ENCODE assay signal across 20 cellular contexts in the genomic region with DNA sequence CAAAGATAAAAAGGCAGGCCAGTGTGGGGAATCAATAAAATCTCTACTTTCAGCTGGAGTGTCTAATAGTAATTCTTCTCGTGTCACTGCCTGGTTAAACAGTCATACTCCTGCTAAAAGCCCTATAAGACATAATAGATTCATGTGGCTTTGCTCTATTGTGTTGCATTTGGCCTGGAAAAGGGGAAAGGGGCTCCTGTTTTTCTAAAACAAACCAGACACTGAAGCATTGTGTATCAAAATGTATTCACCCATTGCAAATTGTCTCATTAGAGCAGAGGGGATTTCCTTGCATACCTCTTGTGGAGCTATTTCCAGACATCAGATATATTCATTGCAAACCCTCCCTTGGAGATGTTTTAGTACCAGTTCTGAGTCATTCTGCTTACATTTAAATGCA.
"Had no signal": no experiment of that assay in that cellular context is flagged by ENCODE, and none has a peak within 500 bp of the region (broad histone marks: within the 10 kb centered on the region; RNA-seq: fewer than 3 reads in every experiment).

No MANE protein-coding gene starts in this region.

- H3K4me3 ChIP-seq: dorsolateral prefrontal cortex, left ventricle myocardium inferior, mucosa of descending colon, smooth muscle cell, testis had no signal

- DNase-seq: activated CD4-positive, alpha-beta T cell treated with anti-CD3 and anti-CD28 coated beads for 36 hours; activated CD4-positive, alpha-beta T cell treated with anti-CD3 and anti-CD28 coated beads, Interleukin-2, amount 50 U/mL, for 48 hours; activated gamma-delta T cell treated with Interleukin-2 at 50 U/mL for 16 hours; activated T-cell treated with anti-CD3 and anti-CD28 coated beads for 4 hours; foreskin keratinocyte; hippocampal formation; kidney; left ventricle myocardium inferior; mammary epithelial cell; mucosa of descending colon; naive B cell; stimulated activated CD4-positive, alpha-beta T cell treated with anti-CD3 and anti-CD28 coated beads, Interleukin-4, amount 100 ng/mL, for 24 hours; testis had no signal

- H3K9me3 Mint-ChIP-seq: activated naive CD4-positive, alpha-beta T cell treated with anti-CD3 and anti-CD28 coated beads, Interleukin-2, amount 50 U/mL, for 72 hours; activated T-helper 1 cell treated with anti-CD3 and anti-CD28 coated beads, Interleukin-12 subunit alpha, Interleukin-12 subunit beta, Interleukin-2, Interleukin-4 antibody, amounts not matched to agents 30 ng/mL and 10 ng/mL and 1 ng/mL, durations not matched to agents 14 hours and 24 hours and 36 hours; stimulated activated effector memory CD8-positive, alpha-beta T cell treated with anti-CD3 and anti-CD28 coated beads, Interleukin-12 subunit alpha, Interleukin-12 subunit beta, amount 100 ng/mL, for 72 hours had no signal

- H3K27me3 ChIP-seq: dorsolateral prefrontal cortex, testis had no signal

- H3K4me3 Mint-ChIP-seq: activated CD4-positive, alpha-beta T cell treated with anti-CD3 and anti-CD28 coated beads for 36 hours; activated T-helper 1 cell treated with anti-CD3 and anti-CD28 coated beads, Interleukin-12 subunit alpha, Interleukin-12 subunit beta, Interleukin-2, Interleukin-4 antibody, amounts not matched to agents 30 ng/mL and 10 ng/mL and 1 ng/mL, durations not matched to agents 14 hours and 24 hours and 36 hours; naive B cell; stimulated activated effector memory CD8-positive, alpha-beta T cell treated with anti-CD3 and anti-CD28 coated beads, Interleukin-12 subunit alpha, Interleukin-12 subunit beta, amount 100 ng/mL, for 72 hours; type B pancreatic cell; WTC11 had no signal

- H3K27ac Mint-ChIP-seq: activated CD4-positive, alpha-beta T cell treated with anti-CD3 and anti-CD28 coated beads for 36 hours; activated naive CD4-positive, alpha-beta T cell treated with anti-CD3 and anti-CD28 coated beads, Interleukin-2, amount 50 U/mL, for 72 hours; activated T-helper 1 cell treated with anti-CD3 and anti-CD28 coated beads, Interleukin-12 subunit alpha, Interleukin-12 subunit beta, Interleukin-2, Interleukin-4 antibody, amounts not matched to agents 30 ng/mL and 10 ng/mL and 1 ng/mL, durations not matched to agents 14 hours and 24 hours and 36 hours; naive B cell; stimulated activated effector memory CD8-positive, alpha-beta T cell treated with anti-CD3 and anti-CD28 coated beads, Interleukin-12 subunit alpha, Interleukin-12 subunit beta, amount 100 ng/mL, for 72 hours; type B pancreatic cell; WTC11 had no signal

- H3K4me1 Mint-ChIP-seq: activated CD4-positive, alpha-beta T cell treated with anti-CD3 and anti-CD28 coated beads for 36 hours; naive B cell; stimulated activated effector memory CD8-positive, alpha-beta T cell treated with anti-CD3 and anti-CD28 coated beads, Interleukin-12 subunit alpha, Interleukin-12 subunit beta, amount 100 ng/mL, for 72 hours had no signal

- H3K27ac ChIP-seq: foreskin keratinocyte, left ventricle myocardium inferior, testis had no signal

- H3K36me3 Mint-ChIP-seq: activated naive CD4-positive, alpha-beta T cell treated with anti-CD3 and anti-CD28 coated beads, Interleukin-2, amount 50 U/mL, for 72 hours; naive B cell; stimulated activated effector memory CD8-positive, alpha-beta T cell treated with anti-CD3 and anti-CD28 coated beads, Interleukin-12 subunit alpha, Interleukin-12 subunit beta, amount 100 ng/mL, for 72 hours; type B pancreatic cell; WTC11 had no signal

- H3K9me3 ChIP-seq: left ventricle myocardium inferior, mucosa of descending colon, testis had no signal

- H3K4me2 ChIP-seq: smooth muscle cell had no signal

- H3K4me1 ChIP-seq: left ventricle myocardium inferior, testis had no signal

- H3K36me3 ChIP-seq: left ventricle myocardium inferior had no signal
